ENCODE assay signal across 9 cellular contexts in genomic region chr20:41011551-41012067, GRCh38. TPM values are rescaled to one million over a fixed set of nuclear protein-coding genes. Genes with fewer than 3 reads are reported as not detected.
DNase-seq lines count a peak whose midpoint lies in the region; ATAC-seq lines count a peak whose summit lies in the region.
"Had no signal": no experiment of that assay in that cellular context is flagged by ENCODE, and none has a peak within 500 bp of the region (broad histone marks: within the 10 kb centered on the region; RNA-seq: fewer than 3 reads in every experiment).

No MANE protein-coding gene starts in this region.

- intact Hi-C loops in activated CD4-positive, alpha-beta T cell treated with anti-CD3 and anti-CD28 coated beads, Interleukin-2, amount 10 ng/mL, durations not matched to agents 24 days and 14 days (cut with micrococcal nuclease), result no loop called here

- peaks cover 41% of the 10 kb centered on the region for H3K4me1 Mint-ChIP-seq in activated CD4-positive, alpha-beta T cell treated with anti-CD3 and anti-CD28 coated beads, Interleukin-2, amount 10 ng/mL, durations not matched to agents 24 days and 14 days
- peaks cover 30% of the 10 kb centered on the region for H3K4me1 Mint-ChIP-seq in stimulated activated memory B cell treated with anti-CD40 and anti-IgM and Interleukin-4, amounts not matched to agents 10 μg/mL and 1 μg/mL and 100 μg/mL, for 72 hours

- H3K9me3 Mint-ChIP-seq in activated CD4-positive, alpha-beta T cell treated with anti-CD3 and anti-CD28 coated beads, Interleukin-2, amount 10 ng/mL, durations not matched to agents 24 days and 14 days, result no peaks in the 10 kb centered on the region
- no peaks in the 10 kb centered on the region for H3K9me3 Mint-ChIP-seq in stimulated activated memory B cell treated with anti-CD40 and anti-IgM and Interleukin-4, amounts not matched to agents 10 μg/mL and 1 μg/mL and 100 μg/mL, for 72 hours

- peak; percentile 97 for ATAC-seq in HG02885 (IDR thresholded peaks at IDR 0.05; ENCODE audit: poor library complexity, unreplicated experiment)
- peak; percentile 99 for ATAC-seq in stimulated activated memory B cell treated with anti-CD40 and anti-IgM and Interleukin-4, amounts not matched to agents 10 μg/mL and 1 μg/mL and 100 μg/mL, for 72 hours
- ATAC-seq: Panc1 had no signal

- DNase-seq in activated CD4-positive, alpha-beta T cell treated with anti-CD3 and anti-CD28 coated beads, Interleukin-2, amount 10 ng/mL, durations not matched to agents 24 days and 14 days, result peak; percentile 73
- no peak for DNase-seq in activated CD4-positive, alpha-beta T cell treated with anti-CD3 and anti-CD28 coated beads, Interleukin-2, amount 50 U/mL, for 4 hours
- DNase-seq in NOMO-1 treated with dmso at 0.1 percent for 144 hours (lab: John Stamatoyannopoulos, UW; ENCODE audit: unreplicated experiment), result peak; percentile 88
- no peak for DNase-seq in HUDEP-2 (lab: John Stamatoyannopoulos, UW; ENCODE audit: unreplicated experiment in 76 of 76)
- no peak for DNase-seq in DMS114 treated with DMSO at 0.1 percent for 48 hours (lab: John Stamatoyannopoulos, UW; ENCODE audit: unreplicated experiment)
- no peak for DNase-seq in NCI-H82 (lab: John Stamatoyannopoulos, UW)

- no peaks in the 10 kb centered on the region for H3K27me3 Mint-ChIP-seq in activated CD4-positive, alpha-beta T cell treated with anti-CD3 and anti-CD28 coated beads, Interleukin-2, amount 10 ng/mL, durations not matched to agents 24 days and 14 days
- no peaks in the 10 kb centered on the region for H3K27me3 Mint-ChIP-seq in stimulated activated memory B cell treated with anti-CD40 and anti-IgM and Interleukin-4, amounts not matched to agents 10 μg/mL and 1 μg/mL and 100 μg/mL, for 72 hours

- H3K4me3 Mint-ChIP-seq in activated CD4-positive, alpha-beta T cell treated with anti-CD3 and anti-CD28 coated beads, Interleukin-2, amount 10 ng/mL, durations not matched to agents 24 days and 14 days, result peak overlapping the region; percentile 50
- H3K4me3 Mint-ChIP-seq in stimulated activated memory B cell treated with anti-CD40 and anti-IgM and Interleukin-4, amounts not matched to agents 10 μg/mL and 1 μg/mL and 100 μg/mL, for 72 hours, result peak overlapping the region; percentile 44

- H3K36me3 Mint-ChIP-seq in activated CD4-positive, alpha-beta T cell treated with anti-CD3 and anti-CD28 coated beads, Interleukin-2, amount 10 ng/mL, durations not matched to agents 24 days and 14 days (ENCODE audit: low read depth), result peaks cover 2% of the 10 kb centered on the region
- H3K36me3 Mint-ChIP-seq in stimulated activated memory B cell treated with anti-CD40 and anti-IgM and Interleukin-4, amounts not matched to agents 10 μg/mL and 1 μg/mL and 100 μg/mL, for 72 hours, result no peaks in the 10 kb centered on the region

- peak overlapping the region; percentile 48 for H3K27ac Mint-ChIP-seq in activated CD4-positive, alpha-beta T cell treated with anti-CD3 and anti-CD28 coated beads, Interleukin-2, amount 10 ng/mL, durations not matched to agents 24 days and 14 days
- peak overlapping the region; percentile 35 for H3K27ac Mint-ChIP-seq in stimulated activated memory B cell treated with anti-CD40 and anti-IgM and Interleukin-4, amounts not matched to agents 10 μg/mL and 1 μg/mL and 100 μg/mL, for 72 hours

RNA-seq across cellular contexts. Expression of gene TOP1, which starts 17.0 kb away (rescaled TPM):
- total RNA-seq in activated CD4-positive, alpha-beta T cell treated with anti-CD3 and anti-CD28 coated beads, Interleukin-2, amount 10 ng/mL, durations not matched to agents 24 days and 14 days, result 117 TPM in 2 replicates

Comparison
In these comparisons a context has a peak if more than half of its experiments do, and no peak if none do; other contexts are left out.
1. DNase-seq: peak in activated CD4-positive, alpha-beta T cell treated with anti-CD3 and anti-CD28 coated beads, Interleukin-2, amount 10 ng/mL, durations not matched to agents 24 days and 14 days (single experiment) and NOMO-1 treated with dmso at 0.1 percent for 144 hours (single experiment); none in activated CD4-positive, alpha-beta T cell treated with anti-CD3 and anti-CD28 coated beads, Interleukin-2, amount 50 U/mL, for 4 hours (0 of 2), HUDEP-2 (0 of 76), DMS114 treated with DMSO at 0.1 percent for 48 hours (single experiment) and NCI-H82 (single experiment).